Comparison of ENCODE assay signal across 25 cellular contexts in the genomic region with DNA sequence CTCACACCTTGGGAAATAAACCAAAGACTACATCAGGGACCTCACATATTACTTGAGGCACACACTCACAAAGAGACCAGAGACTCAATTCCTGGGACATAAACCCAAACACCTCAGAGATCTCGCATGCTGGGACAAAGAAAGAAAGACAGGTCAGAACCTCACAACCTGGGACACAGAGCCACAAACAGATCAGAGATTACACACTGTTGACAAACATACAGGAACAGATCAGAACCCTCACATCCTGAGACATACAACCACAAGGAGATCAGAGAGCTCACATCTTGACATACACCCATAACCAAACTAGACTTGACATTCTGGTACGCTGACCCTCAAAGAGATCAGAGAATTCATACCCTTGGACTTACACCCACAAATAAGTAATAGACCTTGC. TPM values are rescaled to one million over a fixed set of nuclear protein-coding genes. Genes with fewer than 3 reads are reported as not detected.
DNase-seq lines count a peak whose midpoint lies in the region; ATAC-seq and TF ChIP-seq lines count a peak whose summit lies in the region.
"Had no signal": no experiment of that assay in that cellular context is flagged by ENCODE, and none has a peak within 500 bp of the region (broad histone marks: within the 10 kb centered on the region; RNA-seq: fewer than 3 reads in every experiment).

No MANE protein-coding gene starts in this region.

- peak overlapping the region; percentile 96 for H3K27ac Mint-ChIP-seq in activated naive CD4-positive, alpha-beta T cell treated with anti-CD3 and anti-CD28 coated beads, Interleukin-2, amount 10 ng/mL, durations not matched to agents 7 days and 5 days
- H3K27ac Mint-ChIP-seq in activated naive CD4-positive, alpha-beta T cell treated with anti-CD3 and anti-CD28 coated beads, Interleukin-2, amount 50 U/mL, for 72 hours: peak overlapping the region; percentile 84 to 87
- H3K27ac Mint-ChIP-seq: CD14-positive monocyte had no signal

- WGBS in right lobe of liver (ENCODE audit: insufficient coverage, low coverage, low lambda C conversion rate, missing lambda C conversion rate): 36% methylated on average over 2 of the region's 2 CpGs

- H3K27ac ChIP-seq in right lobe of liver: peak overlapping the region; percentile 51 to 94 (median 77)
- H3K27ac ChIP-seq: cardiac muscle cell, right atrium auricular region, RWPE1, testis had no signal

- H3K4me3 ChIP-seq in right lobe of liver: no peak overlapping the region
- H3K4me3 ChIP-seq: cardiac muscle cell, lower lobe of right lung, right atrium auricular region, testis had no signal

- CTCF ChIA-PET in activated naive CD4-positive, alpha-beta T cell treated with anti-CD3 and anti-CD28 coated beads, Interleukin-2, amount 10 ng/mL, durations not matched to agents 7 days and 5 days (lab: Charles Lee): no interaction called here

- H3K27me3 Mint-ChIP-seq in activated naive CD4-positive, alpha-beta T cell treated with anti-CD3 and anti-CD28 coated beads, Interleukin-2, amount 10 ng/mL, durations not matched to agents 7 days and 5 days: no peaks in the 10 kb centered on the region

- peaks cover 80% of the 10 kb centered on the region for H3K4me1 Mint-ChIP-seq in activated naive CD4-positive, alpha-beta T cell treated with anti-CD3 and anti-CD28 coated beads, Interleukin-2, amount 10 ng/mL, durations not matched to agents 7 days and 5 days

- no peak for TF ChIP-seq CTCF in right lobe of liver (IDR thresholded peaks at IDR 0.05)

- H3K9me3 Mint-ChIP-seq in activated naive CD4-positive, alpha-beta T cell treated with anti-CD3 and anti-CD28 coated beads, Interleukin-2, amount 10 ng/mL, durations not matched to agents 7 days and 5 days: peaks cover 46% of the 10 kb centered on the region
- peaks cover 0 to 4% of the 10 kb centered on the region in 2 donors for H3K9me3 Mint-ChIP-seq in activated naive CD4-positive, alpha-beta T cell treated with anti-CD3 and anti-CD28 coated beads, Interleukin-2, amount 50 U/mL, for 72 hours

- peak overlapping the region; percentile 64 for H3K4me3 Mint-ChIP-seq in activated naive CD4-positive, alpha-beta T cell treated with anti-CD3 and anti-CD28 coated beads, Interleukin-2, amount 10 ng/mL, durations not matched to agents 7 days and 5 days
- H3K4me3 Mint-ChIP-seq: CD14-positive monocyte had no signal

- H3K27me3 ChIP-seq in right lobe of liver: no peaks in the 10 kb centered on the region
- H3K27me3 ChIP-seq: cardiac muscle cell, right atrium auricular region, testis had no signal

- no peak for TF ChIP-seq POLR2A in right lobe of liver (IDR thresholded peaks at IDR 0.05)

- no peaks in the 10 kb centered on the region for H3K9me3 ChIP-seq in right lobe of liver
- H3K9me3 ChIP-seq: lower lobe of right lung, right atrium auricular region, testis had no signal

- peak; percentile 19 to 47 for ATAC-seq in activated naive CD4-positive, alpha-beta T cell treated with anti-CD3 and anti-CD28 coated beads, Interleukin-2, amount 50 U/mL, for 72 hours
- ATAC-seq in right lobe of liver: peak in 1 of 4 donors; percentile 4
- ATAC-seq: SK-N-SH treated with all-trans-retinoic acid at 6 μM for 48 hours had no signal

- H3K36me3 ChIP-seq in right lobe of liver: no peaks in the 10 kb centered on the region
- H3K36me3 ChIP-seq: cardiac muscle cell, lower lobe of right lung, right atrium auricular region had no signal

- intact Hi-C loops in right lobe of liver (cut with DNase I) (no loop called here), posterior cingulate gyrus (cut with DNase I) (no loop called here)

- H3K36me3 Mint-ChIP-seq in activated naive CD4-positive, alpha-beta T cell treated with anti-CD3 and anti-CD28 coated beads, Interleukin-2, amount 10 ng/mL, durations not matched to agents 7 days and 5 days: peaks cover 62% of the 10 kb centered on the region
- H3K36me3 Mint-ChIP-seq in activated naive CD4-positive, alpha-beta T cell treated with anti-CD3 and anti-CD28 coated beads, Interleukin-2, amount 50 U/mL, for 72 hours: peaks cover 0 to 16% of the 10 kb centered on the region in 2 donors

- H3K4me1 ChIP-seq in right lobe of liver: peaks cover 0 to 14% (median 0%) of the 10 kb centered on the region in 4 donors
- H3K4me1 ChIP-seq: lower lobe of right lung, testis had no signal

- DNase-seq in activated naive CD4-positive, alpha-beta T cell treated with anti-CD3 and anti-CD28 coated beads, Interleukin-2, amount 10 ng/mL, durations not matched to agents 7 days and 5 days: peak; percentile 22
- no peak for DNase-seq in activated naive CD4-positive, alpha-beta T cell treated with Interleukin-2 at 50 U/mL for 16 hours
- no peak for DNase-seq in activated naive CD4-positive, alpha-beta T cell treated with anti-CD3 and anti-CD28 coated beads, Interleukin-2, amount 50 U/mL, for 72 hours (ENCODE audit: low spot score in 2 of 2)
- DNase-seq in right lobe of liver (no peak), NCI-H2196 (lab: John Stamatoyannopoulos, UW; ENCODE audit: unreplicated experiment) (no peak), posterior cingulate gyrus (no peak), NCI-H510A (lab: John Stamatoyannopoulos, UW) (no peak), NCI-H345 treated with DMSO at 0.1 percent for 48 hours (lab: John Stamatoyannopoulos, UW; ENCODE audit: unreplicated experiment) (no peak)
- DNase-seq: amniotic stem cell, dermis blood vessel endothelial cell, GOT3, hypothalamus, islet precursor cell, lower lobe of right lung, NCI-H1417, NCI-H2107, NCI-H526 treated with DMSO at 0.1 percent for 48 hours, testis had no signal

RNA-seq across cellular contexts. Expression of a gene that starts 17.3 kb away (rescaled TPM):
- 10 to 100 TPM; 31.5 to 36.4 TPM for total RNA-seq in activated naive CD4-positive, alpha-beta T cell treated with anti-CD3 and anti-CD28 coated beads, Interleukin-2, amount 50 U/mL, for 72 hours
- 10 to 100 TPM in 1 of 6 experiments, 1 to 10 TPM in 5; 2.2 to 10.8 (median 3.5) TPM for total RNA-seq in right lobe of liver

RNA-seq across cellular contexts. Expression of a gene that starts 30.2 kb away (rescaled TPM):
- 10 to 100 TPM; 88.9 to 93.0 TPM for total RNA-seq in activated naive CD4-positive, alpha-beta T cell treated with anti-CD3 and anti-CD28 coated beads, Interleukin-2, amount 50 U/mL, for 72 hours
- total RNA-seq in right lobe of liver: 1 to 10 TPM; 2.4 to 7.2 (median 4.8) TPM
- total RNA-seq: dermis blood vessel endothelial cell had no signal

RNA-seq across cellular contexts. Expression of a gene that starts 47.7 kb away (rescaled TPM):
- not detected for total RNA-seq in activated naive CD4-positive, alpha-beta T cell treated with anti-CD3 and anti-CD28 coated beads, Interleukin-2, amount 50 U/mL, for 72 hours
- 1 to 10 TPM in 5 of 6 experiments, under 1 TPM in 1; 0.98 to 4.1 (median 2.9) TPM for total RNA-seq in right lobe of liver
- total RNA-seq: cardiac muscle cell, dermis blood vessel endothelial cell, MCF 10A, omental fat pad, right atrium auricular region, testis had no signal

Comparison
In these comparisons a context has a peak if more than half of its experiments do, and no peak if none do; other contexts are left out.
1. RNA of a gene that starts 30.2 kb away (total RNA-seq): 88.9 to 93.0 TPM in activated naive CD4-positive, alpha-beta T cell treated with anti-CD3 and anti-CD28 coated beads, Interleukin-2, amount 50 U/mL, for 72 hours; 2.4 to 7.2 TPM in right lobe of liver; every median in the first group is over 10 times any median in the second.